In genomic region chr3:149844073-149844472, GRCh38 we compare ENCODE assay signal across 28 cellular contexts. TPM values are rescaled to one million over a fixed set of nuclear protein-coding genes. Genes with fewer than 3 reads are reported as not detected.
"Had no signal": no experiment of that assay in that cellular context is flagged by ENCODE, and none has a peak within 500 bp of the region (broad histone marks: within the 10 kb centered on the region; RNA-seq: fewer than 3 reads in every experiment).

No MANE protein-coding gene starts in this region.

- H3K27me3 ChIP-seq: body of pancreas, ovary, sigmoid colon, stomach, thyroid gland had no signal

- FAIRE-seq: frontal cortex had no signal

- H3K4me3 ChIP-seq: body of pancreas, left ventricle myocardium inferior, ovary, prostate gland, sigmoid colon, stomach, thyroid gland had no signal

- H3K27ac ChIP-seq: body of pancreas, left ventricle myocardium inferior, ovary, prostate gland, sigmoid colon, stomach, thyroid gland had no signal

- H3K4me1 ChIP-seq: prostate gland, thyroid gland had no signal

- H3K9me3 ChIP-seq: body of pancreas, left ventricle myocardium inferior, ovary, prostate gland, sigmoid colon, stomach, thyroid gland had no signal

- H3K36me3 ChIP-seq: ovary, prostate gland, thyroid gland had no signal

- DNase-seq: activated CD4-positive, alpha-beta T cell treated with anti-CD3 and anti-CD28 coated beads for 4 hours; activated CD4-positive, alpha-beta T cell treated with anti-CD3 and anti-CD28 coated beads, Interleukin-2, amount 50 U/mL, for 4 hours; activated naive CD4-positive, alpha-beta T cell; activated T-cell treated with anti-CD3 and anti-CD28 coated beads for 4 hours; activated T-cell treated with anti-CD3 and anti-CD28 coated beads, Interleukin-2, amount 50 U/mL, for 72 hours; aorta; body of pancreas; cortex of kidney; effector memory CD8-positive, alpha-beta T cell; glutamatergic neuron; left ventricle myocardium inferior; ovary; retina; sigmoid colon; stimulated activated CD4-positive, alpha-beta T cell treated with anti-CD3 and anti-CD28 coated beads, Interleukin-15, amount 100 ng/mL, for 24 hours; stimulated activated CD4-positive, alpha-beta T cell treated with anti-CD3 and anti-CD28 coated beads, Interleukin-2, amount 100 ng/mL, for 24 hours; stimulated activated naive B cell treated with anti-CD40 and anti-IgM and Interleukin-4, amounts not matched to agents 10 μg/mL and 1 μg/mL and 100 μg/mL, for 72 hours; stomach; T-helper 1 cell; thyroid gland had no signal

- ATAC-seq: activated naive CD4-positive, alpha-beta T cell treated with anti-CD3 and anti-CD28 coated beads, Interleukin-2, amount 50 U/mL, for 72 hours; activated T-cell treated with anti-CD3 and anti-CD28 coated beads, Interleukin-2, amount 50 U/mL, for 72 hours; body of pancreas; effector memory CD8-positive, alpha-beta T cell; esophagus mucosa; stimulated activated naive B cell treated with anti-CD40 and anti-IgM and Interleukin-4, amounts not matched to agents 10 μg/mL and 1 μg/mL and 100 μg/mL, for 72 hours had no signal

RNA-seq across cellular contexts. Expression of gene ANKUB1, which starts 51.7 kb away (rescaled TPM):
- total RNA-seq: activated naive CD4-positive, alpha-beta T cell treated with anti-CD3 and anti-CD28 coated beads, Interleukin-2, amount 50 U/mL, for 72 hours; activated T-cell treated with anti-CD3 and anti-CD28 coated beads, Interleukin-2, amount 50 U/mL, for 72 hours; aorta; body of pancreas; chondrocyte; esophagus mucosa; left ventricle myocardium inferior; lung microvascular endothelial cell; mucosa of gallbladder; prostate gland; sigmoid colon; stomach; thyroid gland; urinary bladder had no signal
- polyA plus RNA-seq: aorta, ovary, sigmoid colon, stomach, urinary bladder had no signal
